Comparison of ENCODE assay signal across 1 cellular context in the genomic region with DNA sequence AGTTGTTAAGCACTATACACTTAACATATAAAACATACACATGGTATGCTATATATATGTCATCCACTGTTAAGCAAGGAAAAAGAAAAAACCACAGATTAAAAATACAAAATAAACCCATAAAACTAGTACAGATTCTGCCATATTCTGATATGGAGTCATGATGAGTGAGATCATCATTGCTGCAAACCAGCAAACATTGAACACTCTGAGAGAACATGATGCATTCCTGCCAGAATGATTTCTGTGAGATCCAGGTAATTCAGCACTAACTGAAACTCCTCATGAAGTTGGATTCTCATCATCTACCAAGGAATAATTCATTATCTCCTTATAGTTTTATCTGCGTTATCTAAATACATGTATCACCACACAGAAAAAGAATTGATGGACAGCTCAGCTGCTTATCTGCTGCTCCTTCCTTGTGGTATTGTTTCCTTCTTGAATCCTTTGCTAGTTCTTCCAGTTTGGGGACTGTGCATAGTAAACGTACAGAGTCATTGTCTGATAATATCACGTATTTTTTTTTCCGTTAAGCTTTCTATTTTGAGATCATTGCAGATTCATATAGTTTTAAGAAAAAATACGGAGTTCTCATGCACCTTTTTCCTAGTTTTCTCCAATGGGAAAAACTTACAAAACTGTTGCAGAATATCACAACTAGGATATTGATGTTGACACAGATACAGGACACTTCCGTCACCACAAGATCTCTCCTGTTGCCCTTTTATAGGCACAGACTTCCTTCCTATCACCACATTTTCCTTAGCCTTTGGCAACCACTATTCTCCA.
TF ChIP-seq lines count a peak whose summit lies in the region.

No MANE protein-coding gene starts in this region.

TF ChIP-seq in K562, 482 proteins besides CTCF, POLR2A, EP300 and RAD21 (continued from another document and continues in another):
- TF ChIP-seq, protein P1, sequence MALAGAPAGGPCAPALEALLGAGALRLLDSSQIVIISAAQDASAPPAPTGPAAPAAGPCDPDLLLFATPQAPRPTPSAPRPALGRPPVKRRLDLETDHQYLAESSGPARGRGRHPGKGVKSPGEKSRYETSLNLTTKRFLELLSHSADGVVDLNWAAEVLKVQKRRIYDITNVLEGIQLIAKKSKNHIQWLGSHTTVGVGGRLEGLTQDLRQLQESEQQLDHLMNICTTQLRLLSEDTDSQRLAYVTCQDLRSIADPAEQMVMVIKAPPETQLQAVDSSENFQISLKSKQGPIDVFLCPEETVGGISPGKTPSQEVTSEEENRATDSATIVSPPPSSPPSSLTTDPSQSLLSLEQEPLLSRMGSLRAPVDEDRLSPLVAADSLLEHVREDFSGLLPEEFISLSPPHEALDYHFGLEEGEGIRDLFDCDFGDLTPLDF (CRISPR knock-in tag; IDR thresholded peaks at IDR 0.05), result no peak
- peak; percentile 58; the same call in 1 of the 2 replicates for TF ChIP-seq ADNP (tag; IDR thresholded peaks at IDR 0.05)
- TF ChIP-seq, protein P2, sequence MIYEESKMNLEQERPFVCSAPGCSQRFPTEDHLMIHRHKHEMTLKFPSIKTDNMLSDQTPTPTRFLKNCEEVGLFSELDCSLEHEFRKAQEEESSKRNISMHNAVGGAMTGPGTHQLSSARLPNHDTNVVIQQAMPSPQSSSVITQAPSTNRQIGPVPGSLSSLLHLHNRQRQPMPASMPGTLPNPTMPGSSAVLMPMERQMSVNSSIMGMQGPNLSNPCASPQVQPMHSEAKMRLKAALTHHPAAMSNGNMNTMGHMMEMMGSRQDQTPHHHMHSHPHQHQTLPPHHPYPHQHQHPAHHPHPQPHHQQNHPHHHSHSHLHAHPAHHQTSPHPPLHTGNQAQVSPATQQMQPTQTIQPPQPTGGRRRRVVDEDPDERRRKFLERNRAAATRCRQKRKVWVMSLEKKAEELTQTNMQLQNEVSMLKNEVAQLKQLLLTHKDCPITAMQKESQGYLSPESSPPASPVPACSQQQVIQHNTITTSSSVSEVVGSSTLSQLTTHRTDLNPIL (CRISPR knock-in tag; IDR thresholded peaks at IDR 0.05), result no peak
- TF ChIP-seq FOXJ2 (tag; IDR thresholded peaks at IDR 0.05), result no peak
- TF ChIP-seq, protein P3, sequence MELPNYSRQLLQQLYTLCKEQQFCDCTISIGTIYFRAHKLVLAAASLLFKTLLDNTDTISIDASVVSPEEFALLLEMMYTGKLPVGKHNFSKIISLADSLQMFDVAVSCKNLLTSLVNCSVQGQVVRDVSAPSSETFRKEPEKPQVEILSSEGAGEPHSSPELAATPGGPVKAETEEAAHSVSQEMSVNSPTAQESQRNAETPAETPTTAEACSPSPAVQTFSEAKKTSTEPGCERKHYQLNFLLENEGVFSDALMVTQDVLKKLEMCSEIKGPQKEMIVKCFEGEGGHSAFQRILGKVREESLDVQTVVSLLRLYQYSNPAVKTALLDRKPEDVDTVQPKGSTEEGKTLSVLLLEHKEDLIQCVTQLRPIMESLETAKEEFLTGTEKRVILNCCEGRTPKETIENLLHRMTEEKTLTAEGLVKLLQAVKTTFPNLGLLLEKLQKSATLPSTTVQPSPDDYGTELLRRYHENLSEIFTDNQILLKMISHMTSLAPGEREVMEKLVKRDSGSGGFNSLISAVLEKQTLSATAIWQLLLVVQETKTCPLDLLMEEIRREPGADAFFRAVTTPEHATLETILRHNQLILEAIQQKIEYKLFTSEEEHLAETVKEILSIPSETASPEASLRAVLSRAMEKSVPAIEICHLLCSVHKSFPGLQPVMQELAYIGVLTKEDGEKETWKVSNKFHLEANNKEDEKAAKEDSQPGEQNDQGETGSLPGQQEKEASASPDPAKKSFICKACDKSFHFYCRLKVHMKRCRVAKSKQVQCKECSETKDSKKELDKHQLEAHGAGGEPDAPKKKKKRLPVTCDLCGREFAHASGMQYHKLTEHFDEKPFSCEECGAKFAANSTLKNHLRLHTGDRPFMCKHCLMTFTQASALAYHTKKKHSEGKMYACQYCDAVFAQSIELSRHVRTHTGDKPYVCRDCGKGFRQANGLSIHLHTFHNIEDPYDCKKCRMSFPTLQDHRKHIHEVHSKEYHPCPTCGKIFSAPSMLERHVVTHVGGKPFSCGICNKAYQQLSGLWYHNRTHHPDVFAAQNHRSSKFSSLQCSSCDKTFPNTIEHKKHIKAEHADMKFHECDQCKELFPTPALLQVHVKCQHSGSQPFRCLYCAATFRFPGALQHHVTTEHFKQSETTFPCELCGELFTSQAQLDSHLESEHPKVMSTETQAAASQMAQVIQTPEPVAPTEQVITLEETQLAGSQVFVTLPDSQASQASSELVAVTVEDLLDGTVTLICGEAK (IDR thresholded peaks at IDR 0.05), result no peak
- TF ChIP-seq, protein P3 (CRISPR knock-in tag; IDR thresholded peaks at IDR 0.05), result no peak
- TF ChIP-seq RBM15 (IDR thresholded peaks at IDR 0.05; ENCODE audit: insufficient read depth, low read length), result no peak
- peak in 1 of 2 experiments; percentile 51; a peak in 1 of 4 replicates for TF ChIP-seq FOXK2 (conservative IDR thresholded peaks at IDR 0.05 in 1 of 2, IDR thresholded peaks at IDR 0.05 in 1 of 2; ENCODE audit: low read depth in 2 of 2)
- TF ChIP-seq, protein P4, sequence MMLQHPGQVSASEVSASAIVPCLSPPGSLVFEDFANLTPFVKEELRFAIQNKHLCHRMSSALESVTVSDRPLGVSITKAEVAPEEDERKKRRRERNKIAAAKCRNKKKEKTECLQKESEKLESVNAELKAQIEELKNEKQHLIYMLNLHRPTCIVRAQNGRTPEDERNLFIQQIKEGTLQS (IDR thresholded peaks at IDR 0.05), result peak; percentile 85
- TF ChIP-seq, protein P4 (CRISPR knock-in tag; conservative IDR thresholded peaks at IDR 0.05), result no peak
- no peak for TF ChIP-seq ZNF212 (CRISPR knock-in tag; IDR thresholded peaks at IDR 0.05)
- TF ChIP-seq, protein P5, sequence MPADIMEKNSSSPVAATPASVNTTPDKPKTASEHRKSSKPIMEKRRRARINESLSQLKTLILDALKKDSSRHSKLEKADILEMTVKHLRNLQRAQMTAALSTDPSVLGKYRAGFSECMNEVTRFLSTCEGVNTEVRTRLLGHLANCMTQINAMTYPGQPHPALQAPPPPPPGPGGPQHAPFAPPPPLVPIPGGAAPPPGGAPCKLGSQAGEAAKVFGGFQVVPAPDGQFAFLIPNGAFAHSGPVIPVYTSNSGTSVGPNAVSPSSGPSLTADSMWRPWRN (IDR thresholded peaks at IDR 0.05; ENCODE audit: low read depth), result 0 out of 2 replicates have a peak, but pooled peaks have one; percentile 23
- no peak for TF ChIP-seq MIER1 (IDR thresholded peaks at IDR 0.05; ENCODE audit: low read depth)
- TF ChIP-seq, protein P6, sequence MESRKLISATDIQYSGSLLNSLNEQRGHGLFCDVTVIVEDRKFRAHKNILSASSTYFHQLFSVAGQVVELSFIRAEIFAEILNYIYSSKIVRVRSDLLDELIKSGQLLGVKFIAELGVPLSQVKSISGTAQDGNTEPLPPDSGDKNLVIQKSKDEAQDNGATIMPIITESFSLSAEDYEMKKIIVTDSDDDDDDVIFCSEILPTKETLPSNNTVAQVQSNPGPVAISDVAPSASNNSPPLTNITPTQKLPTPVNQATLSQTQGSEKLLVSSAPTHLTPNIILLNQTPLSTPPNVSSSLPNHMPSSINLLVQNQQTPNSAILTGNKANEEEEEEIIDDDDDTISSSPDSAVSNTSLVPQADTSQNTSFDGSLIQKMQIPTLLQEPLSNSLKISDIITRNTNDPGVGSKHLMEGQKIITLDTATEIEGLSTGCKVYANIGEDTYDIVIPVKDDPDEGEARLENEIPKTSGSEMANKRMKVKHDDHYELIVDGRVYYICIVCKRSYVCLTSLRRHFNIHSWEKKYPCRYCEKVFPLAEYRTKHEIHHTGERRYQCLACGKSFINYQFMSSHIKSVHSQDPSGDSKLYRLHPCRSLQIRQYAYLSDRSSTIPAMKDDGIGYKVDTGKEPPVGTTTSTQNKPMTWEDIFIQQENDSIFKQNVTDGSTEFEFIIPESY (CRISPR knock-in tag; IDR thresholded peaks at IDR 0.05), result no peak
- TF ChIP-seq ZNF124 (CRISPR knock-in tag; IDR thresholded peaks at IDR 0.05), result no peak
- TF ChIP-seq, protein P7, sequence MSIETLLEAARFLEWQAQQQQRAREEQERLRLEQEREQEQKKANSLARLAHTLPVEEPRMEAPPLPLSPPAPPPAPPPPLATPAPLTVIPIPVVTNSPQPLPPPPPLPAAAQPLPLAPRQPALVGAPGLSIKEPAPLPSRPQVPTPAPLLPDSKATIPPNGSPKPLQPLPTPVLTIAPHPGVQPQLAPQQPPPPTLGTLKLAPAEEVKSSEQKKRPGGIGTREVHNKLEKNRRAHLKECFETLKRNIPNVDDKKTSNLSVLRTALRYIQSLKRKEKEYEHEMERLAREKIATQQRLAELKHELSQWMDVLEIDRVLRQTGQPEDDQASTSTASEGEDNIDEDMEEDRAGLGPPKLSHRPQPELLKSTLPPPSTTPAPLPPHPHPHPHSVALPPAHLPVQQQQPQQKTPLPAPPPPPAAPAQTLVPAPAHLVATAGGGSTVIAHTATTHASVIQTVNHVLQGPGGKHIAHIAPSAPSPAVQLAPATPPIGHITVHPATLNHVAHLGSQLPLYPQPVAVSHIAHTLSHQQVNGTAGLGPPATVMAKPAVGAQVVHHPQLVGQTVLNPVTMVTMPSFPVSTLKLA (conservative IDR thresholded peaks at IDR 0.05), result peak in 1 of 2 experiments; percentile 31; a peak in 3 of 4 replicates
- no peak for TF ChIP-seq RBM39 (optimal IDR thresholded peaks at IDR 0.05; ENCODE audit: low read depth, low read length)
- TF ChIP-seq, protein P8, sequence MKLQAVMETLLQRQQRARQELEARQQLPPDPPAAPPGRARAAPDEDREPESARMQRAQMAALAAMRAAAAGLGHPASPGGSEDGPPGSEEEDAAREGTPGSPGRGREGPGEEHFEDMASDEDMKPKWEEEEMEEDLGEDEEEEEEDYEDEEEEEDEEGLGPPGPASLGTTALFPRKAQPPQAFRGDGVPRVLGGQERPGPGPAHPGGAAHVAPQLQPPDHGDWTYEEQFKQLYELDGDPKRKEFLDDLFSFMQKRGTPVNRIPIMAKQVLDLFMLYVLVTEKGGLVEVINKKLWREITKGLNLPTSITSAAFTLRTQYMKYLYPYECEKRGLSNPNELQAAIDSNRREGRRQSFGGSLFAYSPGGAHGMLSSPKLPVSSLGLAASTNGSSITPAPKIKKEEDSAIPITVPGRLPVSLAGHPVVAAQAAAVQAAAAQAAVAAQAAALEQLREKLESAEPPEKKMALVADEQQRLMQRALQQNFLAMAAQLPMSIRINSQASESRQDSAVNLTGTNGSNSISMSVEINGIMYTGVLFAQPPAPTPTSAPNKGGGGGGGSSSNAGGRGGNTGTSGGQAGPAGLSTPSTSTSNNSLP (IDR thresholded peaks at IDR 0.05; ENCODE audit: borderline replicate concordance, low read depth, low read length), result 0 out of 2 replicates have a peak, but pooled peaks have one; percentile 19
- no peak for TF ChIP-seq E2F3 (CRISPR knock-in tag; IDR thresholded peaks at IDR 0.05)
- no peak for TF ChIP-seq ZNF274 (IDR thresholded peaks at IDR 0.05; ENCODE audit: borderline replicate concordance, low read depth, low read length)
- TF ChIP-seq MTF1 (CRISPR knock-in tag; IDR thresholded peaks at IDR 0.05; ENCODE audit: borderline replicate concordance), result no peak
- no peak for TF ChIP-seq PHF20 (IDR thresholded peaks at IDR 0.05; ENCODE audit: partially characterized antibody)
- TF ChIP-seq ZNF12 (CRISPR knock-in tag; IDR thresholded peaks at IDR 0.05), result no peak
- TF ChIP-seq CBX1 (IDR thresholded peaks at IDR 0.05; ENCODE audit: low read depth), result no peak
- peak; percentile 39; the same call in 1 of the 2 replicates for TF ChIP-seq GABPA (tag; conservative IDR thresholded peaks at IDR 0.05; ENCODE audit: low read depth)
- no peak for TF ChIP-seq WHSC1 (IDR thresholded peaks at IDR 0.05; ENCODE audit: low read length)
- TF ChIP-seq MYBL2 (IDR thresholded peaks at IDR 0.05; ENCODE audit: low read depth), result no peak
- TF ChIP-seq MYBL2 (CRISPR knock-in tag; IDR thresholded peaks at IDR 0.05; ENCODE audit: borderline replicate concordance), result no peak
- TF ChIP-seq, protein P9, sequence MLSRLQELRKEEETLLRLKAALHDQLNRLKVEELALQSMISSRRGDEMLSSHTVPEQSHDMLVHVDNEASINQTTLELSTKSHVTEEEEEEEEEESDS (CRISPR knock-in tag; IDR thresholded peaks at IDR 0.05), result no peak
- TF ChIP-seq ZNF561 (CRISPR knock-in tag; conservative IDR thresholded peaks at IDR 0.05), result no peak
- TF ChIP-seq, protein P10, sequence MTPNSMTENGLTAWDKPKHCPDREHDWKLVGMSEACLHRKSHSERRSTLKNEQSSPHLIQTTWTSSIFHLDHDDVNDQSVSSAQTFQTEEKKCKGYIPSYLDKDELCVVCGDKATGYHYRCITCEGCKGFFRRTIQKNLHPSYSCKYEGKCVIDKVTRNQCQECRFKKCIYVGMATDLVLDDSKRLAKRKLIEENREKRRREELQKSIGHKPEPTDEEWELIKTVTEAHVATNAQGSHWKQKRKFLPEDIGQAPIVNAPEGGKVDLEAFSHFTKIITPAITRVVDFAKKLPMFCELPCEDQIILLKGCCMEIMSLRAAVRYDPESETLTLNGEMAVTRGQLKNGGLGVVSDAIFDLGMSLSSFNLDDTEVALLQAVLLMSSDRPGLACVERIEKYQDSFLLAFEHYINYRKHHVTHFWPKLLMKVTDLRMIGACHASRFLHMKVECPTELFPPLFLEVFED (CRISPR knock-in tag; conservative IDR thresholded peaks at IDR 0.05), result no peak
- no peak for TF ChIP-seq ZFX (CRISPR knock-in tag; IDR thresholded peaks at IDR 0.05)
- no peak for TF ChIP-seq ZNF586 (CRISPR knock-in tag; conservative IDR thresholded peaks at IDR 0.05)
